In genomic region chr1:172350781-172351180, GRCh38 we compare ENCODE assay signal across 32 cellular contexts.
A peak's percentile ranks its signal among the peaks of the same experiment; 100 is the strongest.
DNase-seq lines count a peak whose midpoint lies in the region; ATAC-seq, FAIRE-seq and TF ChIP-seq lines count a peak whose summit lies in the region.
"Had no signal": no experiment of that assay in that cellular context is flagged by ENCODE, and none has a peak within 500 bp of the region (broad histone marks: within the 10 kb centered on the region; RNA-seq: fewer than 3 reads in every experiment).

No MANE protein-coding gene starts in this region.

- H3K27ac Mint-ChIP-seq in MCF 10A (ENCODE audit: low read depth, unreplicated experiment) = peak overlapping the region; percentile 73
- H3K27ac Mint-ChIP-seq in memory B cell = peak overlapping the region; percentile 77
- H3K27ac Mint-ChIP-seq: dendritic cell treated with granulocyte-macrophage colony-stimulating factor and Interleukin-4, amounts not matched to agents 40 ng/mL and 50 ng/mL, for 4 days; IgD-negative memory B cell; progenitor cell of endocrine pancreas; T-helper 2 cell treated with Interferon-gamma antibody and Interleukin-4, amounts not matched to agents 5 μg/mL and 100 μg/mL, for 36 hours had no signal

- POLR2A ChIA-PET in MCF 10A (lab: Yijun Ruan, JAX) = interaction anchor here (0.9 to 3.7 kb wide), 5 partner anchors 8 to 26 kb away, joined by 3 to 21 read pairs (median 4); no protein-coding TSS in a partner anchor

- ATAC-seq in memory B cell (ENCODE audit: low read depth) = no peak
- ATAC-seq in HG02763 (IDR thresholded peaks at IDR 0.05; ENCODE audit: unreplicated experiment) = no peak
- ATAC-seq: lower lobe of right lung had no signal

- intact Hi-C loops in MCF 10A (cut with micrococcal nuclease) = loop anchor here (10.0 kb wide), 1 partner anchor 566 kb away; the partner anchor contains the start of gene METTL13
- intact Hi-C loops in breast epithelium (cut with DNase I; ENCODE audit: low total_unique reads) = no loop called here

- H3K4me3 Mint-ChIP-seq in MCF 10A (ENCODE audit: unreplicated experiment) (no peak overlapping the region), memory B cell (no peak overlapping the region)
- H3K4me3 Mint-ChIP-seq: dendritic cell treated with granulocyte-macrophage colony-stimulating factor and Interleukin-4, amounts not matched to agents 40 ng/mL and 50 ng/mL, for 4 days; IgD-negative memory B cell; neural crest cell; T-helper 2 cell treated with Interferon-gamma antibody and Interleukin-4, amounts not matched to agents 5 μg/mL and 100 μg/mL, for 36 hours had no signal

- BruUV-seq in MCF 10A (replicated peaks; lab: Mats Ljungman, UMichigan) = no TSS peak

- H3K9me3 ChIP-seq in breast epithelium = peaks cover 0 to 4% of the 10 kb centered on the region in 2 donors
- peaks cover 8% of the 10 kb centered on the region for H3K9me3 ChIP-seq in SJCRH30 (replicated peaks)
- H3K9me3 ChIP-seq: lower lobe of right lung, Peyer's patch, SJSA1, uterus had no signal

- CTCF ChIA-PET in MCF 10A (lab: Yijun Ruan, JAX) = interaction anchor here (2.4 kb wide), 1 partner anchor 260 kb away, joined by 10 read pairs; no protein-coding TSS in a partner anchor

- H3K9me3 Mint-ChIP-seq in MCF 10A (ENCODE audit: unreplicated experiment) (peaks cover 17% of the 10 kb centered on the region), memory B cell (peaks cover 15% of the 10 kb centered on the region)

- no peaks in the 10 kb centered on the region for H3K27me3 Mint-ChIP-seq in MCF 10A (ENCODE audit: insufficient read depth, unreplicated experiment)
- H3K27me3 Mint-ChIP-seq in memory B cell = no peaks in the 10 kb centered on the region
- H3K27me3 Mint-ChIP-seq: dendritic cell treated with granulocyte-macrophage colony-stimulating factor and Interleukin-4, amounts not matched to agents 40 ng/mL and 50 ng/mL, for 4 days; IgD-negative memory B cell; progenitor cell of endocrine pancreas had no signal

- H3K27ac ChIP-seq in breast epithelium (no peak overlapping the region), SJCRH30 (peak overlapping the region; percentile 83)
- H3K27ac ChIP-seq: lower lobe of right lung, SJSA1 had no signal

- no peaks in the 10 kb centered on the region for H3K4me1 ChIP-seq in breast epithelium
- peaks cover 49% of the 10 kb centered on the region for H3K4me1 ChIP-seq in SJCRH30
- H3K4me1 ChIP-seq: lower lobe of right lung had no signal

- peaks cover 42% of the 10 kb centered on the region for H3K4me1 Mint-ChIP-seq in MCF 10A (ENCODE audit: insufficient read depth, unreplicated experiment)
- peaks cover 21% of the 10 kb centered on the region for H3K4me1 Mint-ChIP-seq in memory B cell

- H3K36me3 Mint-ChIP-seq in MCF 10A (ENCODE audit: insufficient read depth, unreplicated experiment) = no peaks in the 10 kb centered on the region
- H3K36me3 Mint-ChIP-seq in memory B cell = peaks cover 7% of the 10 kb centered on the region

- no peak for TF ChIP-seq CTCF in MCF 10A (IDR thresholded peaks at IDR 0.05; ENCODE audit: unreplicated experiment)
- no peak for TF ChIP-seq CTCF in breast epithelium (IDR thresholded peaks at IDR 0.05)

- no peaks in the 10 kb centered on the region for H3K36me3 ChIP-seq in breast epithelium
- H3K36me3 ChIP-seq in SJCRH30 = no peaks in the 10 kb centered on the region
- H3K36me3 ChIP-seq: adrenal gland, lower lobe of right lung, Peyer's patch, SJSA1, uterus had no signal

- TF ChIP-seq POLR2A in breast epithelium (IDR thresholded peaks at IDR 0.05) = no peak

- H3K27me3 ChIP-seq in breast epithelium = no peaks in the 10 kb centered on the region
- H3K27me3 ChIP-seq in SJCRH30 = no peaks in the 10 kb centered on the region
- H3K27me3 ChIP-seq: adrenal gland, Peyer's patch, SJSA1, uterus had no signal

- DNase-seq in MCF 10A (ENCODE audit: unreplicated experiment) (no peak), breast epithelium (ENCODE audit: low spot score in 2 of 2) (no peak), SJCRH30 (peak in 1 of 2 experiments; percentile 48), memory B cell (ENCODE audit: low spot score in 2 of 2) (no peak), urothelium cell line (ENCODE audit: low spot score) (no peak), SK-N-DZ (ENCODE audit: low spot score) (no peak), ecto neural progenitor cell (ENCODE audit: low spot score) (no peak)
- DNase-seq: activated CD4-positive, alpha-beta T cell treated with anti-CD3 and anti-CD28 coated beads for 4 hours; activated CD8-positive, alpha-beta memory T cell treated with anti-CD3 and anti-CD28 coated beads for 24 hours; activated naive CD4-positive, alpha-beta T cell treated with Interleukin-2 at 50 U/mL for 16 hours; activated T-cell treated with anti-CD3 and anti-CD28 coated beads, Interleukin-2, amount 50 U/mL, for 1 hour; adrenal gland; COR-L47; H7; lower lobe of right lung; NCI-H1417; NCI-H2081 treated with DMSO at 0.1 percent for 48 hours; NCI-H510A; NK-92 treated with Interleukin-12 subunit alpha and Interleukin-12 subunit beta, amount 100 ng/mL, for 24 hours; Peyer's patch; stimulated activated CD4-positive, alpha-beta T cell treated with anti-CD3 and anti-CD28 coated beads, Interleukin-1b, Interleukin-23, amount 100 ng/mL, for 48 hours; uterus had no signal

- peak; percentile 58 for FAIRE-seq in urothelium cell line (lab: Jason Lieb, UNC)
- FAIRE-seq: GM12892, keratinocyte had no signal

- H3K4me3 ChIP-seq in breast epithelium = no peak overlapping the region
- no peak overlapping the region for H3K4me3 ChIP-seq in SJCRH30
- H3K4me3 ChIP-seq: adrenal gland, lower lobe of right lung, Peyer's patch, SJSA1, skin epidermis, uterus had no signal
